18 cellular contexts compared by ENCODE assay signal in the genomic region with DNA sequence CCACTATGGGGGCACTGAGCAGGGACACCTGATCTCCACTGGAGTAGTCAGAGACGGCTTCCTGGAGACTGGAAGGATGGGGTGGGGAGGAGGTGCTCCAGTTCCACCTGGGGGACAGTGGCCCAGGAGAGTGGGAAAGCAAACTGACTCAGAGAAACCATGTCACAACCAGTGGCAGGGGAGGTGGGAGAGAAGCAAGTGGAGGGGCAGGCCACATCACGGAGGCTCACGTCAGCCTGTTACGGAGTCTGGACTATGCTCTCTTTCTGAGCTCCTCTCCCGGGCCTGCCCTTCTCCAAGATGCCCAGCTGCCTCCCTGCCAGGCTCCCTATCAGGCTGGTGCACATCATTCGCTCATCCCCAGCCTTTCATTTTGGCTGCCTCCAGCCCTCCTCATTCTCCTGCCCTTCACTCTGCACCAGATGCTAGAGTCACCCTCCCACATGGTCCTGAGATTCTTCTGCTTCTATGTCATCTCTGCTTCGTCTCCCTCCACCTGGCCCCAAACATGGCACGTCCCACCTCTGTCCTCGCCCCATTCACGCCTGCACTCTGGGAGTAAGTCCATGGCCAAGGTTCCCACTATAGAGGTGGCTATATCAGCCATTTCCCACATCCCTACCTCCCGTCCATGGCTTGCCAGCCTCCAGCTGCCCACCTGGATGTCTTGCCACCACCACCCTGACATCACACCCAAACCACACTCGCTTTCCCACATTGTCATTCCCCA.
"Had no signal": no experiment of that assay in that cellular context is flagged by ENCODE, and none has a peak within 500 bp of the region (broad histone marks: within the 10 kb centered on the region; RNA-seq: fewer than 3 reads in every experiment).

No MANE protein-coding gene starts in this region.

- H3K4me3 ChIP-seq: ovary, thyroid gland, uterus had no signal

- H3K9me3 ChIP-seq: ovary, thyroid gland, uterus had no signal

- H3K36me3 ChIP-seq: brain microvascular endothelial cell, ovary, thyroid gland, uterus had no signal

- DNase-seq: activated B cell treated with CpG ODN at 0.5 μM for 24 hours; activated CD4-positive, alpha-beta memory T cell treated with anti-CD3 and anti-CD28 coated beads for 36 hours; activated CD4-positive, alpha-beta T cell treated with anti-CD3 and anti-CD28 coated beads for 4 hours; activated naive CD4-positive, alpha-beta T cell; activated T-cell treated with anti-CD3 and anti-CD28 coated beads, Interleukin-2, amount 50 U/mL, for 1 hour; anterior cingulate cortex; brain microvascular endothelial cell; cortex of kidney; kidney; stimulated activated naive CD4-positive, alpha-beta T cell; T-helper 1 cell; T-helper 9 cell; thyroid gland; uterus had no signal

- H3K9me3 Mint-ChIP-seq: activated B cell treated with CpG ODN at 0.5 μM for 24 hours; activated CD4-positive, alpha-beta memory T cell treated with anti-CD3 and anti-CD28 coated beads for 36 hours; activated T-helper 17 cell treated with anti-CD3 and anti-CD28 coated beads, Interleukin-2, amount 50 U/mL, for 72 hours; central memory CD8-positive, alpha-beta T cell; memory B cell had no signal

- H3K4me1 Mint-ChIP-seq: activated B cell treated with CpG ODN at 0.5 μM for 24 hours, memory B cell had no signal

- H3K4me1 ChIP-seq: thyroid gland, uterus had no signal

- H3K27ac Mint-ChIP-seq: activated B cell treated with CpG ODN at 0.5 μM for 24 hours; activated CD4-positive, alpha-beta memory T cell treated with anti-CD3 and anti-CD28 coated beads for 36 hours; activated T-helper 17 cell treated with anti-CD3 and anti-CD28 coated beads, Interleukin-2, amount 50 U/mL, for 72 hours; memory B cell had no signal

- H3K27me3 ChIP-seq: ovary, thyroid gland, uterus had no signal

- H3K36me3 Mint-ChIP-seq: activated CD4-positive, alpha-beta memory T cell treated with anti-CD3 and anti-CD28 coated beads for 36 hours; memory B cell had no signal

- H3K27ac ChIP-seq: brain microvascular endothelial cell, ovary, thyroid gland, uterus had no signal

- H3K4me3 Mint-ChIP-seq: activated B cell treated with CpG ODN at 0.5 μM for 24 hours; activated CD4-positive, alpha-beta memory T cell treated with anti-CD3 and anti-CD28 coated beads for 36 hours; activated T-helper 17 cell treated with anti-CD3 and anti-CD28 coated beads, Interleukin-2, amount 50 U/mL, for 72 hours; central memory CD8-positive, alpha-beta T cell; memory B cell had no signal
